ENCODE assay signal across 16 cellular contexts in the genomic region with DNA sequence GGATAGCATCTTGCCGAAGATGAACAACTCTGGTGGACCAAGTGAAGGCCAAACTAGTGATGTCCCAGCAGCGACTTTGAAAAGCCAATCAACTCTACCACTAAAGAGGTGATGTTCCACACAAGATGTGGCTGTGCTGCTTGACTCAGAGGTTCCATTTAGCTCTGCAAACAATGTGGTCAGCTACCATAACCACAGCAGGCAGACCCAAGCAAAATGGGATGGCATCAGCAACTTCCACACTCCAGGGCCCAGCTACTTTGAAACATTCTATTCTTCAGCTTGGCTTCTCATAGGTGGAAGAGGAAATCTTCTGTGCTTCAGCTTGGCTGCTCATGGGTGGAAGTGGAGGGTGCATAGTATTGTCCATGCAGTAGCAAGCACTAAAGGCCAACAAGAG.
DNase-seq lines count a peak whose midpoint lies in the region; ATAC-seq and TF ChIP-seq lines count a peak whose summit lies in the region.
"Had no signal": no experiment of that assay in that cellular context is flagged by ENCODE, and none has a peak within 500 bp of the region (broad histone marks: within the 10 kb centered on the region; RNA-seq: fewer than 3 reads in every experiment).

No MANE protein-coding gene starts in this region.

- H3K9ac ChIP-seq in KMS-11: no peak overlapping the region

- H3K36me3 Mint-ChIP-seq in chondrocyte (ENCODE audit: low read depth): no peaks in the 10 kb centered on the region
- H3K36me3 Mint-ChIP-seq: CD8-positive, alpha-beta memory T cell had no signal

- peaks cover 6% of the 10 kb centered on the region for H3K9me3 Mint-ChIP-seq in chondrocyte (ENCODE audit: low read depth)

- no peaks in the 10 kb centered on the region for H3K4me1 Mint-ChIP-seq in chondrocyte (ENCODE audit: low read depth)
- H3K4me1 Mint-ChIP-seq: CD8-positive, alpha-beta memory T cell; GM23338 had no signal

- H3K4me3 ChIP-seq in KMS-11 (IDR thresholded peaks at IDR 0.05; ENCODE audit: insufficient read depth, low read depth, low read length): no peak overlapping the region
- H3K4me3 ChIP-seq: A549, GM12878, GM23338 had no signal

- H3K79me2 ChIP-seq in KMS-11 (ENCODE audit: insufficient read depth, low read depth): no peaks in the 10 kb centered on the region

- no peak overlapping the region for H3K4me3 Mint-ChIP-seq in chondrocyte (ENCODE audit: unreplicated experiment)
- H3K4me3 Mint-ChIP-seq: CD8-positive, alpha-beta memory T cell; GM23338; H9 had no signal

- no peak overlapping the region for H3K27ac ChIP-seq in KMS-11
- H3K27ac ChIP-seq: A549 had no signal

- peak overlapping the region; percentile 5; the same call in 1 of the 2 replicates for H2AFZ ChIP-seq in KMS-11 (ENCODE audit: low read depth)
- H2AFZ ChIP-seq: GM23338 had no signal

- H3K4me1 ChIP-seq in KMS-11 (ENCODE audit: low read depth, poor library complexity, severe bottlenecking): peaks cover 11% of the 10 kb centered on the region
- H3K4me1 ChIP-seq: A549, BE2C had no signal

- peaks cover 20% of the 10 kb centered on the region for H3K27me3 Mint-ChIP-seq in chondrocyte (ENCODE audit: low read depth)
- H3K27me3 Mint-ChIP-seq: CD8-positive, alpha-beta memory T cell had no signal

- ATAC-seq in HG03460 (IDR thresholded peaks at IDR 0.05; ENCODE audit: unreplicated experiment): no peak
- ATAC-seq: A549, GM12878, GM23338, HepG2 had no signal

- DNase-seq in Daoy (ENCODE audit: low read depth): peak; percentile 79
- peak; percentile 70 for DNase-seq in RPMI8226
- peak; percentile 26 for DNase-seq in kidney tubule cell (ENCODE audit: low spot score)
- DNase-seq in chondrocyte (ENCODE audit: low spot score): no peak
- DNase-seq in OCI-M1 (lab: John Stamatoyannopoulos, UW): no peak
- no peak for DNase-seq in amygdala (lab: John Stamatoyannopoulos, UW)
- DNase-seq: BE2C; CD8-positive, alpha-beta memory T cell; DMS53; H9 had no signal

- H3K4me2 ChIP-seq in KMS-11: no peak overlapping the region
- H3K4me2 ChIP-seq: A549, GM23338 had no signal

- no peaks in the 10 kb centered on the region for H3K36me3 ChIP-seq in KMS-11 (ENCODE audit: insufficient read depth)
- H3K36me3 ChIP-seq: BE2C had no signal

- H3K27ac Mint-ChIP-seq in chondrocyte (ENCODE audit: unreplicated experiment): no peak overlapping the region
- H3K27ac Mint-ChIP-seq: CD8-positive, alpha-beta memory T cell; GM23338; H9 had no signal

- H3K27me3 ChIP-seq in KMS-11 (ENCODE audit: insufficient read depth, low read depth): no peaks in the 10 kb centered on the region
- H3K27me3 ChIP-seq: BE2C had no signal

- TF ChIP-seq CTCF in KMS-11 (conservative IDR thresholded peaks at IDR 0.05; ENCODE audit: low read depth, low read length) (no peak), chondrocyte (IDR thresholded peaks at IDR 0.05) (no peak)

- no peaks in the 10 kb centered on the region for H4K20me1 ChIP-seq in KMS-11 (ENCODE audit: insufficient read depth)

Comparison
In these comparisons a context has a peak if more than half of its experiments do, and no peak if none do; other contexts are left out.
1. DNase-seq: peak in Daoy (single experiment), RPMI8226 (single experiment) and kidney tubule cell (single experiment); none in chondrocyte (single experiment), OCI-M1 (single experiment) and amygdala (0 of 56).